ENCODE assay signal across 10 cellular contexts in the genomic region with DNA sequence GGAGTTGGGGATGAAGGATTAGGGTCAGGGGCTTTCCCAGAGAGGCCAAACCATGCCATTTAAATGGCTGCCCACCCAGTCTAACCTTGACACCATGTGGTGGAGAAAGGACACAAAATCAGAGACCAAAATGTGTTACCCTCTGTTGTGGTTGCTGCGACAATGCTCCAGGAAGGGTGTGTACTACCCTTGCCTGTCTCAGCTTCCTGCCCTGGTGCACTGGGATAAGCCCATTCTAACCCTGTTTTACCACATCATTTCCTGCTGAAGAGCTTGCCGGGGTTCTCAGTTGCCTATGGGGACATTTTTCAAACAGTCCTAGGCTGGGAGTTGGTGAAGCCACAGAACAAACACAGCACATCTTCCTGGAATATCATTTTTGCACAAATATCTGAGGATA. TPM values are rescaled to one million over a fixed set of nuclear protein-coding genes. Genes with fewer than 3 reads are reported as not detected.
DNase-seq lines count a peak whose midpoint lies in the region; TF ChIP-seq lines count a peak whose summit lies in the region.
"Had no signal": no experiment of that assay in that cellular context is flagged by ENCODE, and none has a peak within 500 bp of the region (broad histone marks: within the 10 kb centered on the region; RNA-seq: fewer than 3 reads in every experiment).

No MANE protein-coding gene starts in this region.

- 78% methylated on average over 2 of the region's 2 CpGs for WGBS in hepatocyte (ENCODE audit: low lambda C conversion rate, missing lambda C conversion rate)

- H3K27me3 ChIP-seq in HAP-1 (ENCODE audit: low read depth) (peaks cover 45% of the 10 kb centered on the region), hepatocyte (peaks cover 94% of the 10 kb centered on the region)

- DNase-seq in MV-4-11 (lab: John Stamatoyannopoulos, UW) (peak; percentile 27), HAP-1 (ENCODE audit: low spot score in 2 of 2) (no peak), iPS-NIHi11 (ENCODE audit: low spot score) (no peak), hepatocyte (ENCODE audit: low spot score) (no peak)
- peak; percentile 19 to 26 for DNase-seq in activated CD4-positive, alpha-beta T cell treated with anti-CD3 and anti-CD28 coated beads, Interleukin-2, amount 50 U/mL, for 4 hours
- peak; percentile 16 for DNase-seq in effector CD8-positive, alpha-beta T cell (lab: John Stamatoyannopoulos, UW)
- peak; percentile 23 to 25 for DNase-seq in stimulated activated CD8-positive, alpha-beta memory T cell treated with anti-CD3 and anti-CD28 coated beads, Interleukin-7, amount 100 ng/mL, for 4 hours (ENCODE audit: low read depth in 2 of 2)
- DNase-seq: head of caudate nucleus, NCI-H187 treated with DMSO at 0.1 percent for 48 hours had no signal

- no peaks in the 10 kb centered on the region for H3K4me1 ChIP-seq in HAP-1
- no peaks in the 10 kb centered on the region for H3K4me1 ChIP-seq in hepatocyte (ENCODE audit: insufficient read depth)

- H3K79me2 ChIP-seq in hepatocyte: no peaks in the 10 kb centered on the region

- TF ChIP-seq CTCF in hepatocyte (IDR thresholded peaks at IDR 0.05; ENCODE audit: poor library complexity): no peak

- in situ Hi-C loops in HAP-1 (cut with MboI; ENCODE audit: low sequenced_read_pairs): no loop called here

- H3K4me3 ChIP-seq in HAP-1 (no peak overlapping the region), hepatocyte (no peak overlapping the region)

- H3K27ac ChIP-seq in hepatocyte: no peak overlapping the region

- H2AFZ ChIP-seq in hepatocyte: no peak overlapping the region

- no peaks in the 10 kb centered on the region for H3K9me3 ChIP-seq in HAP-1
- H3K9me3 ChIP-seq in hepatocyte (ENCODE audit: low read depth): no peaks in the 10 kb centered on the region

- H3K36me3 ChIP-seq in HAP-1 (replicated peaks): no peaks in the 10 kb centered on the region
- no peaks in the 10 kb centered on the region for H3K36me3 ChIP-seq in hepatocyte (replicated peaks; ENCODE audit: insufficient read depth, low read depth)

- no peak overlapping the region for H3K4me2 ChIP-seq in hepatocyte

- H3K9me2 ChIP-seq in hepatocyte (replicated peaks; ENCODE audit: insufficient read depth): no peaks in the 10 kb centered on the region

- no peaks in the 10 kb centered on the region for H4K20me1 ChIP-seq in hepatocyte (ENCODE audit: insufficient read depth, poor library complexity, severe bottlenecking)

RNA-seq across cellular contexts. Expression of a gene that starts 4.9 kb away (rescaled TPM):
- total RNA-seq in hepatocyte: not detected in 2 replicates
- not detected in 2 replicates for polyA plus RNA-seq in hepatocyte
- polyA plus RNA-seq: neural cell had no signal

RNA-seq across cellular contexts. Expression of a gene that starts 13.7 kb away (rescaled TPM):
- not detected in 2 replicates for total RNA-seq in hepatocyte
- polyA plus RNA-seq in hepatocyte: not detected in 2 replicates
- polyA plus RNA-seq: neural cell had no signal

RNA-seq across cellular contexts. Expression of a gene that starts 39.5 kb away (rescaled TPM):
- total RNA-seq in hepatocyte: not detected in 2 replicates
- polyA plus RNA-seq in hepatocyte: not detected in 2 replicates
- polyA plus RNA-seq: neural cell had no signal

Comparison
In these comparisons a context has a peak if more than half of its experiments do, and no peak if none do; other contexts are left out.
1. DNase-seq: peak in MV-4-11 (single experiment), activated CD4-positive, alpha-beta T cell treated with anti-CD3 and anti-CD28 coated beads, Interleukin-2, amount 50 U/mL, for 4 hours (2 of 2), effector CD8-positive, alpha-beta T cell (single experiment) and stimulated activated CD8-positive, alpha-beta memory T cell treated with anti-CD3 and anti-CD28 coated beads, Interleukin-7, amount 100 ng/mL, for 4 hours (2 of 2); none in HAP-1 (0 of 2), iPS-NIHi11 (single experiment) and hepatocyte (single experiment).